18 cellular contexts compared by ENCODE assay signal in the genomic region with DNA sequence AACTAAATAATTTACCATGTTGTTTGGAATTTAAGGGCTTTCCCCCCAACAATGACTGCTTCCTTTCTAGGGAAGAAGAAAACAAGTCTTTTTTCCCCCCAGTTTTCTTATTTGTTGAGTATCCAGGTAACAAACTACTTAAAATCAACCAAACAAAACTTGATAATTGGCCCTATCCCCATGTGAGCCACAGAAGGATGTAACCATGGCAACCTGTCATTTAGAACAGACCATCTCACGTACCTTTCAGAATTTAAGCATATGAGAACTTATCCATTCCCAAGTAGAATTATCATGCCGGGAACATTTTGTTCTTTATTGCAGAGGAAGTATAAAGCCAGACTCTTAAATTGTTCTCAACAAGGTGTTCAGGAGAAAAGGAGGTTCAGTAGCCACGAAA.
"Had no signal": no experiment of that assay in that cellular context is flagged by ENCODE, and none has a peak within 500 bp of the region (broad histone marks: within the 10 kb centered on the region; RNA-seq: fewer than 3 reads in every experiment).

No MANE protein-coding gene starts in this region.

- FAIRE-seq: TTC549 had no signal

- H3K27ac ChIP-seq: breast epithelium, gastroesophageal sphincter, heart right ventricle, lower lobe of right lung, ovary, spleen had no signal

- H3K4me1 ChIP-seq: breast epithelium had no signal

- H3K36me3 ChIP-seq: breast epithelium, gastroesophageal sphincter, heart right ventricle, lower lobe of right lung, ovary, spleen had no signal

- DNase-seq: activated CD4-positive, alpha-beta T cell treated with anti-CD3 and anti-CD28 coated beads, Interleukin-2, amount 50 U/mL, for 1 hour; activated CD4-positive, CD25-positive, alpha-beta regulatory T cell; activated CD8-positive, alpha-beta memory T cell treated with anti-CD3 and anti-CD28 coated beads for 24 hours; activated naive CD4-positive, alpha-beta T cell; activated naive CD8-positive, alpha-beta T cell treated with anti-CD3 and anti-CD28 coated beads, Interleukin-2, amount 10 ng/mL, durations not matched to agents 7 days and 5 days; anterior cingulate cortex; erythroblast; heart right ventricle; left cardiac atrium; lower lobe of right lung; midbrain; ovary; spleen; stimulated activated naive CD8-positive, alpha-beta T cell treated with anti-CD3 and anti-CD28 coated beads, Interleukin-15, amount 100 ng/mL, for 72 hours; T-helper 2 cell had no signal

- H3K9me3 ChIP-seq: breast epithelium, gastroesophageal sphincter, heart right ventricle, lower lobe of right lung, ovary, spleen had no signal

- H3K4me3 ChIP-seq: breast epithelium, gastroesophageal sphincter, heart right ventricle, lower lobe of right lung, ovary, spleen had no signal
